In genomic region chr6:19180348-19181073, GRCh38 we compare ENCODE assay signal across 11 cellular contexts.
DNase-seq lines count a peak whose midpoint lies in the region; ATAC-seq and TF ChIP-seq lines count a peak whose summit lies in the region.
"Had no signal": no experiment of that assay in that cellular context is flagged by ENCODE, and none has a peak within 500 bp of the region (broad histone marks: within the 10 kb centered on the region; RNA-seq: fewer than 3 reads in every experiment).

No MANE protein-coding gene starts in this region.

- no peak for ATAC-seq in GM18517 (IDR thresholded peaks at IDR 0.05; ENCODE audit: unreplicated experiment)
- ATAC-seq in activated CD8-positive, alpha-beta T cell treated with anti-CD3 and anti-CD28 coated beads, Interleukin-2, amount 10 ng/mL, durations not matched to agents 7 days and 5 days: no peak
- ATAC-seq: GM23338 had no signal

- CTCF ChIA-PET in activated CD8-positive, alpha-beta T cell treated with anti-CD3 and anti-CD28 coated beads, Interleukin-2, amount 10 ng/mL, durations not matched to agents 7 days and 5 days (lab: Charles Lee): no interaction called here

- POLR2A ChIA-PET in activated CD8-positive, alpha-beta T cell treated with anti-CD3 and anti-CD28 coated beads, Interleukin-2, amount 10 ng/mL, durations not matched to agents 7 days and 5 days (lab: Charles Lee): no interaction called here

- H3K27me3 ChIP-seq in tibial nerve: no peaks in the 10 kb centered on the region

- no peaks in the 10 kb centered on the region for H3K36me3 ChIP-seq in tibial nerve

- no peaks in the 10 kb centered on the region for H3K27me3 Mint-ChIP-seq in activated CD8-positive, alpha-beta T cell treated with anti-CD3 and anti-CD28 coated beads, Interleukin-2, amount 10 ng/mL, durations not matched to agents 7 days and 5 days (ENCODE audit: low read depth)
- H3K27me3 Mint-ChIP-seq: IgD-negative memory B cell had no signal

- DNase-seq in globus pallidus (ENCODE audit: low spot score): peak; percentile 57
- peak; percentile 36 for DNase-seq in mucosa of gallbladder (ENCODE audit: low spot score)
- DNase-seq in tibial nerve (ENCODE audit: low spot score in 2 of 2): peak; percentile 31 to 70
- no peak for DNase-seq in activated gamma-delta T cell (lab: John Stamatoyannopoulos, UW)
- DNase-seq in activated CD8-positive, alpha-beta T cell treated with anti-CD3 and anti-CD28 coated beads, Interleukin-2, amount 10 ng/mL, durations not matched to agents 7 days and 5 days: no peak
- DNase-seq in NCI-H187 (lab: John Stamatoyannopoulos, UW): no peak
- DNase-seq: PC-9 had no signal

- 36 to 38% methylated on average over 12 of the region's 13 CpGs for WGBS in tibial nerve, 2 donors

- H3K27ac Mint-ChIP-seq in activated CD8-positive, alpha-beta T cell treated with anti-CD3 and anti-CD28 coated beads, Interleukin-2, amount 10 ng/mL, durations not matched to agents 7 days and 5 days: no peak overlapping the region
- H3K27ac Mint-ChIP-seq: GM23338, IgD-negative memory B cell had no signal

- H3K4me1 Mint-ChIP-seq in activated CD8-positive, alpha-beta T cell treated with anti-CD3 and anti-CD28 coated beads, Interleukin-2, amount 10 ng/mL, durations not matched to agents 7 days and 5 days (ENCODE audit: low read depth): no peaks in the 10 kb centered on the region
- H3K4me1 Mint-ChIP-seq: GM23338 had no signal

- TF ChIP-seq POLR2A in tibial nerve (IDR thresholded peaks at IDR 0.05): no peak

- H3K4me1 ChIP-seq in tibial nerve: peaks cover 0 to 15% (median 3%) of the 10 kb centered on the region in 4 donors

- no peak overlapping the region for H3K4me3 ChIP-seq in tibial nerve
- H3K4me3 ChIP-seq: GM23338, PC-9 had no signal

- H3K27ac ChIP-seq in VCaP (peak overlapping the region; percentile 36; the same call in 1 of the 2 replicates), tibial nerve (peak overlapping the region in 2 of 4 donors; percentile 13 to 45)
- H3K27ac ChIP-seq: PC-9 had no signal

- H3K9me3 ChIP-seq in tibial nerve: peaks cover 0 to 8% (median 0%) of the 10 kb centered on the region in 4 donors

- no peak overlapping the region for H3K4me3 Mint-ChIP-seq in activated CD8-positive, alpha-beta T cell treated with anti-CD3 and anti-CD28 coated beads, Interleukin-2, amount 10 ng/mL, durations not matched to agents 7 days and 5 days
- H3K4me3 Mint-ChIP-seq: GM23338, IgD-negative memory B cell had no signal

- no peaks in the 10 kb centered on the region for H3K36me3 Mint-ChIP-seq in activated CD8-positive, alpha-beta T cell treated with anti-CD3 and anti-CD28 coated beads, Interleukin-2, amount 10 ng/mL, durations not matched to agents 7 days and 5 days (ENCODE audit: low read depth)
- H3K36me3 Mint-ChIP-seq: IgD-negative memory B cell had no signal

- no peaks in the 10 kb centered on the region for H3K9me3 Mint-ChIP-seq in activated CD8-positive, alpha-beta T cell treated with anti-CD3 and anti-CD28 coated beads, Interleukin-2, amount 10 ng/mL, durations not matched to agents 7 days and 5 days (ENCODE audit: insufficient read depth)

- TF ChIP-seq CTCF in VCaP (conservative IDR thresholded peaks at IDR 0.05): no peak
- no peak for TF ChIP-seq CTCF in tibial nerve (IDR thresholded peaks at IDR 0.05)

- TF ChIP-seq EP300 in tibial nerve (IDR thresholded peaks at IDR 0.05): peak in 1 of 2 donors; percentile 50

Comparison
In these comparisons a context has a peak if more than half of its experiments do, and no peak if none do; other contexts are left out.
1. DNase-seq: peak in globus pallidus (single experiment), mucosa of gallbladder (single experiment) and tibial nerve (2 of 2); none in activated gamma-delta T cell (single experiment), activated CD8-positive, alpha-beta T cell treated with anti-CD3 and anti-CD28 coated beads, Interleukin-2, amount 10 ng/mL, durations not matched to agents 7 days and 5 days (single experiment) and NCI-H187 (0 of 2).